ENCODE assay signal across 17 cellular contexts in genomic region chr13:87498681-87499080, GRCh38.
DNase-seq lines count a peak whose midpoint lies in the region; ATAC-seq, FAIRE-seq and TF ChIP-seq lines count a peak whose summit lies in the region.
"Had no signal": no experiment of that assay in that cellular context is flagged by ENCODE, and none has a peak within 500 bp of the region (broad histone marks: within the 10 kb centered on the region; RNA-seq: fewer than 3 reads in every experiment).

No MANE protein-coding gene starts in this region.

- peak; percentile 5 for DNase-seq in HTR-8/SVneo (ENCODE audit: insufficient read length, low spot score)
- DNase-seq in RKO (ENCODE audit: low spot score): peak; percentile 42
- DNase-seq in endothelial cell (ENCODE audit: low spot score): peak; percentile 50
- DNase-seq in retinal pigment epithelial cell (ENCODE audit: low read depth): peak; percentile 7
- DNase-seq in NCI-H1694 (lab: John Stamatoyannopoulos, UW): no peak
- DNase-seq in epidermal melanocyte (ENCODE audit: insufficient read length, low spot score): no peak
- no peak for DNase-seq in omental fat pad (ENCODE audit: low spot score)
- DNase-seq: COR-L47; dermis blood vessel endothelial cell; gastrocnemius medialis; kidney glomerular epithelial cell; naive thymus-derived CD4-positive, alpha-beta T cell; NCI-H1105 treated with DMSO at 0.1 percent for 48 hours; SHP77; spleen; upper lobe of left lung had no signal

- H3K4me3 ChIP-seq in retinal pigment epithelial cell (ENCODE audit: low read length): no peak overlapping the region
- H3K4me3 ChIP-seq: gastrocnemius medialis, spleen, upper lobe of left lung had no signal

- no peaks in the 10 kb centered on the region for H3K36me3 Mint-ChIP-seq in endothelial cell (ENCODE audit: low read depth, unreplicated experiment)
- H3K36me3 Mint-ChIP-seq: naive thymus-derived CD4-positive, alpha-beta T cell had no signal

- no peak for ATAC-seq in GM21723 (IDR thresholded peaks at IDR 0.05; ENCODE audit: unreplicated experiment)
- ATAC-seq in omental fat pad (ENCODE audit: low FRiP score): no peak
- ATAC-seq: gastrocnemius medialis; naive thymus-derived CD4-positive, alpha-beta T cell had no signal

- H3K4me3 Mint-ChIP-seq in endothelial cell (ENCODE audit: unreplicated experiment): no peak overlapping the region
- H3K4me3 Mint-ChIP-seq: naive thymus-derived CD4-positive, alpha-beta T cell had no signal

- no peak for FAIRE-seq in HTR-8/SVneo (lab: Jason Lieb, UNC)

- H3K27me3 Mint-ChIP-seq in endothelial cell (ENCODE audit: unreplicated experiment): no peaks in the 10 kb centered on the region
- H3K27me3 Mint-ChIP-seq: naive thymus-derived CD4-positive, alpha-beta T cell had no signal

- no peaks in the 10 kb centered on the region for H3K9me3 Mint-ChIP-seq in endothelial cell (ENCODE audit: unreplicated experiment)

- no peaks in the 10 kb centered on the region for H3K4me1 Mint-ChIP-seq in endothelial cell (ENCODE audit: unreplicated experiment)

- TF ChIP-seq CTCF in endothelial cell (IDR thresholded peaks at IDR 0.05; ENCODE audit: unreplicated experiment) (no peak), retinal pigment epithelial cell (conservative IDR thresholded peaks at IDR 0.05; ENCODE audit: low read depth, low read length) (no peak), omental fat pad (IDR thresholded peaks at IDR 0.05) (no peak)

- no peak overlapping the region for H3K27ac Mint-ChIP-seq in endothelial cell (ENCODE audit: unreplicated experiment)
- H3K27ac Mint-ChIP-seq: naive thymus-derived CD4-positive, alpha-beta T cell had no signal

Comparison
In these comparisons a context has a peak if more than half of its experiments do, and no peak if none do; other contexts are left out.
1. DNase-seq: peak in HTR-8/SVneo (single experiment), RKO (single experiment), endothelial cell (single experiment) and retinal pigment epithelial cell (single experiment); none in NCI-H1694 (single experiment), epidermal melanocyte (single experiment) and omental fat pad (single experiment).